Comparison of ENCODE assay signal across 13 cellular contexts in the genomic region with DNA sequence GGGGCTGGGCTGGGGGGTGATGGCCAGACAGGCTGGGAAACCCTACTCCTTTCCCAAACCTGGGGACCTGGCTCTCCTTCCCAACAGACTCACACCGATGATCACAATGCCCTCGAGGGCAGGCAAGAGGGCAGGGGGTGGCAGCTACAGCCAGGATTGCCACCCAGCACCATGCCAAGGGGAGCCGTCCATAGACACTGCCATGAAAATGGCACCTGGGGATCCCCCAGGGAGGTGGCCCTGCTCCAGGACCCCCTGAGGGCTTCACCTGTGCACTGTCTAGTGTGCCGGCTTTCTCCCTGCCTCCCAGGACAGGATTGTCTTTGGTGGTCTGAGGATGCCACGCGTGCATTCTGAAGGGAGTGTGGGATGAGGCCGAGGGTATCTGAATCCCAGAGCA. TPM values are rescaled to one million over a fixed set of nuclear protein-coding genes. Genes with fewer than 3 reads are reported as not detected.
DNase-seq lines count a peak whose midpoint lies in the region; ATAC-seq and TF ChIP-seq lines count a peak whose summit lies in the region.
"Had no signal": no experiment of that assay in that cellular context is flagged by ENCODE, and none has a peak within 500 bp of the region (broad histone marks: within the 10 kb centered on the region; RNA-seq: fewer than 3 reads in every experiment).

No MANE protein-coding gene starts in this region.

- H3K36me3 ChIP-seq in RWPE2 (ENCODE audit: low read depth) (no peaks in the 10 kb centered on the region), ovary (no peaks in the 10 kb centered on the region), aorta (ENCODE audit: control insufficient read depth in 1 of 2, insufficient read depth in 2 of 2, low read length in 1 of 2) (no peaks in the 10 kb centered on the region), body of pancreas (replicated peaks in 1 of 2; ENCODE audit: insufficient read depth in 1 of 2, low read depth in 2 of 2) (no peaks in the 10 kb centered on the region)

- TF ChIP-seq EP300 in ovary (IDR thresholded peaks at IDR 0.05), result no peak

- H3K27ac ChIP-seq in RWPE2 (ENCODE audit: poor library complexity, severe bottlenecking) (no peak overlapping the region), ovary (no peak overlapping the region), aorta (ENCODE audit: low read depth in 1 of 2, low read length in 2 of 2) (no peak overlapping the region), body of pancreas (no peak overlapping the region)
- H3K27ac ChIP-seq: BLaER1 treated with 17β-estradiol and CSF1 and Interleukin-3, amounts not matched to agents 10 nM and 100 nM; GM23248 had no signal

- no peak overlapping the region for H3K4me3 ChIP-seq in RWPE2 (ENCODE audit: severe bottlenecking)
- H3K4me3 ChIP-seq in ovary, result no peak overlapping the region
- no peak overlapping the region for H3K4me3 ChIP-seq in aorta (ENCODE audit: low read length in 2 of 2)
- no peak overlapping the region for H3K4me3 ChIP-seq in body of pancreas
- H3K4me3 ChIP-seq: BLaER1 treated with 17β-estradiol and CSF1 and Interleukin-3, amounts not matched to agents 10 nM and 100 nM; GM23248 had no signal

- TF ChIP-seq CTCF in RWPE2 (IDR thresholded peaks at IDR 0.05; ENCODE audit: poor library complexity, severe bottlenecking) (no peak), ovary (IDR thresholded peaks at IDR 0.05) (no peak), body of pancreas (IDR thresholded peaks at IDR 0.05) (no peak)

- H3K4me1 ChIP-seq in RWPE2 (ENCODE audit: insufficient read depth, poor library complexity, severe bottlenecking) (no peaks in the 10 kb centered on the region), ovary (ENCODE audit: insufficient read depth) (peaks cover 5% of the 10 kb centered on the region), aorta (ENCODE audit: control insufficient read depth in 1 of 2, insufficient read depth in 2 of 2, low read length in 2 of 2) (no peaks in the 10 kb centered on the region), body of pancreas (peaks cover 35% of the 10 kb centered on the region)

- no peaks in the 10 kb centered on the region for H3K9me3 ChIP-seq in RWPE2 (ENCODE audit: severe bottlenecking)
- no peaks in the 10 kb centered on the region for H3K9me3 ChIP-seq in ovary
- no peaks in the 10 kb centered on the region for H3K9me3 ChIP-seq in aorta (ENCODE audit: control insufficient read depth, low read length)
- H3K9me3 ChIP-seq in body of pancreas, result no peaks in the 10 kb centered on the region
- H3K9me3 ChIP-seq: BLaER1 treated with 17β-estradiol and CSF1 and Interleukin-3, amounts not matched to agents 10 nM and 100 nM had no signal

- TF ChIP-seq POLR2A in ovary (IDR thresholded peaks at IDR 0.05), result no peak
- TF ChIP-seq POLR2A in body of pancreas (IDR thresholded peaks at IDR 0.05), result no peak

- intact Hi-C loops in ovary (cut with DNase I) (no loop called here), aorta (cut with DNase I) (no loop called here), body of pancreas (cut with DNase I) (no loop called here)

- peak; percentile 34 for DNase-seq in RWPE2 (ENCODE audit: low spot score)
- peak; percentile 45 for DNase-seq in islet precursor cell
- DNase-seq in ovary, result peak in 4 of 5 donors; percentile 11 to 35 (median 19)
- peak; percentile 34 to 42 for DNase-seq in aorta
- no peak for DNase-seq in hippocampal formation (lab: John Stamatoyannopoulos, UW)
- DNase-seq in body of pancreas, result no peak
- DNase-seq: ACHN; CD4-positive, CD25-positive, alpha-beta regulatory T cell; GM23248; H7 had no signal

- H3K27me3 ChIP-seq in RWPE2 (ENCODE audit: insufficient read depth, poor library complexity, severe bottlenecking) (no peaks in the 10 kb centered on the region), ovary (no peaks in the 10 kb centered on the region), aorta (ENCODE audit: control insufficient read depth in 1 of 2, insufficient read depth in 2 of 2, low read length in 1 of 2) (no peaks in the 10 kb centered on the region), body of pancreas (no peaks in the 10 kb centered on the region)

- WGBS in ovary, 3 donors, result 94 to 99% (median 95%) methylated on average over 6 to 7 of the region's 7 CpGs
- WGBS in aorta, 2 donors, result 89 to 94% methylated on average over 7 of the region's 7 CpGs
- 95% methylated on average over 7 of the region's 7 CpGs; no CpG with 5 or more reads in 1 of the 2 donors for WGBS in body of pancreas, 2 donors

- ATAC-seq in RWPE2 (ENCODE audit: low read depth) (no peak), aorta (ENCODE audit: low FRiP score) (no peak), body of pancreas (no peak), HG03432 (IDR thresholded peaks at IDR 0.05; ENCODE audit: unreplicated experiment) (no peak)
- ATAC-seq: HepG2 had no signal

RNA-seq across cellular contexts. Expression of a gene that starts 24.6 kb away (rescaled TPM):
- total RNA-seq in ovary (10 to 100 TPM; 19.4 to 43.8 (median 25.5) TPM), aorta (10 to 100 TPM; 12.5 to 18.1 TPM), body of pancreas (10 to 100 TPM; 77.1 to 89.5 TPM)
- polyA plus RNA-seq in ovary (10 to 100 TPM in 1 of 2 donors, 1 to 10 TPM in 1; 5.8 to 15.6 TPM), aorta (1 to 10 TPM; 1.6 to 3.5 TPM)

Comparison
In these comparisons a context has a peak if more than half of its experiments do, and no peak if none do; other contexts are left out.
1. DNase-seq: peak in RWPE2 (single experiment), islet precursor cell (single experiment), ovary (4 of 5) and aorta (2 of 2); none in hippocampal formation (0 of 2) and body of pancreas (0 of 4).